ENCODE assay signal across 12 cellular contexts in the genomic region with DNA sequence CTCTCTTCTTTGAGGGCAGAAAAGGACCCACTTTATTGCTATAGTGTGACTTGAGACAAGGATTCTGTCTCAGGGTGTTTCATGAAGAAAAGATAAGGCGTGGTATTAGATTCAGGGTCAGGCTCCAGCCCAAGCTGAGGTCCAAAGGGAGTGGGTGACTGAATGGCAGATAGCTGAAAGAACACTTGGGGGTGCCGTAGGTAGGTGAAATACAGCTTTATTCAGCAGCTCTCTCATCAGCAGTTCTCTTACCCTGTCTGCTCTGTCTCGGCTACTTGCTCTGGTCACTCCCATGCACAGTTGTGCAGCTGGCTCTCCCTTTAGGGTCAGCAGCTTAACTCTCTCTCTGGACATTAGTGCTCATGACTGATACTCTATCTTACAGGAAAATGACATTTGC.
"Had no signal": no experiment of that assay in that cellular context is flagged by ENCODE, and none has a peak within 500 bp of the region (broad histone marks: within the 10 kb centered on the region; RNA-seq: fewer than 3 reads in every experiment).

No MANE protein-coding gene starts in this region.

- H3K27ac ChIP-seq: psoas muscle, transverse colon had no signal

- H3K4me3 Mint-ChIP-seq: activated CD4-positive, alpha-beta memory T cell treated with anti-CD3 and anti-CD28 coated beads for 36 hours; activated CD8-positive, alpha-beta memory T cell treated with anti-CD3 and anti-CD28 coated beads, Interleukin-2, amount 10 ng/mL, durations not matched to agents 7 days and 5 days; activated naive CD8-positive, alpha-beta T cell treated with anti-CD3 and anti-CD28 coated beads, Interleukin-2, amount 10 ng/mL, durations not matched to agents 7 days and 5 days; brain; neural crest cell had no signal

- DNase-seq: activated CD4-positive, alpha-beta memory T cell treated with anti-CD3 and anti-CD28 coated beads for 36 hours; activated CD8-positive, alpha-beta memory T cell treated with anti-CD3 and anti-CD28 coated beads, Interleukin-2, amount 10 ng/mL, durations not matched to agents 7 days and 5 days; activated naive CD8-positive, alpha-beta T cell treated with anti-CD3 and anti-CD28 coated beads, Interleukin-2, amount 10 ng/mL, durations not matched to agents 7 days and 5 days; activated T-cell treated with anti-CD3 and anti-CD28 coated beads, Interleukin-2, amount 50 U/mL, for 1 hour; central memory CD4-positive, alpha-beta T cell; effector memory CD4-positive, alpha-beta T cell; head of caudate nucleus; psoas muscle; stimulated activated naive CD8-positive, alpha-beta T cell treated with anti-CD3 and anti-CD28 coated beads, Interleukin-15, Interleukin-2, amounts not matched to agents 100 U/mL and 50 U/mL, for 24 hours; transverse colon had no signal

- H3K27ac Mint-ChIP-seq: activated CD4-positive, alpha-beta memory T cell treated with anti-CD3 and anti-CD28 coated beads for 36 hours; activated CD8-positive, alpha-beta memory T cell treated with anti-CD3 and anti-CD28 coated beads, Interleukin-2, amount 10 ng/mL, durations not matched to agents 7 days and 5 days; brain had no signal

- H3K4me1 Mint-ChIP-seq: brain, neural crest cell had no signal

- H3K36me3 ChIP-seq: transverse colon had no signal

- H3K9me3 Mint-ChIP-seq: activated CD4-positive, alpha-beta memory T cell treated with anti-CD3 and anti-CD28 coated beads for 36 hours had no signal

- H3K9me3 ChIP-seq: psoas muscle, transverse colon had no signal

- H3K36me3 Mint-ChIP-seq: activated CD4-positive, alpha-beta memory T cell treated with anti-CD3 and anti-CD28 coated beads for 36 hours; activated CD8-positive, alpha-beta memory T cell treated with anti-CD3 and anti-CD28 coated beads, Interleukin-2, amount 10 ng/mL, durations not matched to agents 7 days and 5 days; brain had no signal

- H3K4me1 ChIP-seq: psoas muscle, transverse colon had no signal

- H3K4me3 ChIP-seq: psoas muscle, transverse colon had no signal

- H3K27me3 Mint-ChIP-seq: activated CD4-positive, alpha-beta memory T cell treated with anti-CD3 and anti-CD28 coated beads for 36 hours; activated CD8-positive, alpha-beta memory T cell treated with anti-CD3 and anti-CD28 coated beads, Interleukin-2, amount 10 ng/mL, durations not matched to agents 7 days and 5 days; activated naive CD8-positive, alpha-beta T cell treated with anti-CD3 and anti-CD28 coated beads, Interleukin-2, amount 10 ng/mL, durations not matched to agents 7 days and 5 days had no signal
